9 cellular contexts compared by ENCODE assay signal in the genomic region with DNA sequence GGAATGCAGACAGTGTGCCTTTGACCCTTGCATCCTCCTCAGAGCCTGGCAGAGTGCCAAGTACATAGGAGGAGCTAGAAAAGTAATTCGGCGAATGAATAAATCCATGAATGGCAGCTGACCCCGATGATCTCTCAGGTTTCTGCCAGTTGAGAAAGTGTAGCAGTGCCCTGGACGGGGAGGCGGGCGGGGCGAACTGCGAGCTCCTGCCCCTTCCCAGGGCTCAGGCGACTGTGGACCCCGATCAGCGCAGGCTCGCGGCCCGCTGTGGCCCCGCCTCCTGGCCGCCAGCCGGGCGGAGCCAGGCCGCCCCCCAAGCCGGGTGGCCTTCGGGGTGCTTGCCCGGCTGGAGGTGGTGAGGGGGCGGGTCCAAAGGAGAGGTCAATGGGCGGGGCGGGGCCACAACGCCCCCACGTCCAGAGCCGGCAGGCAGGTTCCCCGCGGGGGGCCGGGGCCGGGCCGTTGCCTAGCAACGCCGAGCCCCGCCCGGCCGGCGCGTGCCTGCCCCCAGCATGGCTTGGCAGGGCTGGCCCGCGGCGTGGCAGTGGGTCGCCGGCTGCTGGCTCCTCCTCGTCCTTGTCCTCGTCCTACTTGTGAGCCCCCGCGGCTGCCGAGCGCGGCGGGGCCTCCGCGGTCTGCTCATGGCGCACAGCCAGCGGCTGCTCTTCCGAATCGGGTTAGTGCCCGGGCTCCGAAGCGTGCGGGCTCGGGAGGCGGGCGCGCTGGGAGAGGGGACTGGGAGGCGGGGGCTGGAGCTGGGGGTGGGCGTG. TPM values are rescaled to one million over a fixed set of nuclear protein-coding genes. Genes with fewer than 3 reads are reported as not detected.
DNase-seq lines count a peak whose midpoint lies in the region; ATAC-seq, FAIRE-seq and TF ChIP-seq lines count a peak whose summit lies in the region.
"Had no signal": no experiment of that assay in that cellular context is flagged by ENCODE, and none has a peak within 500 bp of the region (broad histone marks: within the 10 kb centered on the region; RNA-seq: fewer than 3 reads in every experiment).

No MANE protein-coding gene starts in this region.

- H3K27ac ChIP-seq in BLaER1 (no peak overlapping the region), endodermal cell (ENCODE audit: low read depth, low read length) (peak overlapping the region; percentile 42)

- H3K9me3 Mint-ChIP-seq in endodermal cell (no peaks in the 10 kb centered on the region), mesothelial cell of epicardium (no peaks in the 10 kb centered on the region)

- H3K4me3 Mint-ChIP-seq in endodermal cell (peak overlapping the region; percentile 90), mesothelial cell of epicardium (peak overlapping the region; percentile 91)

- H3K36me3 Mint-ChIP-seq in endodermal cell (ENCODE audit: low read depth) (no peaks in the 10 kb centered on the region), mesothelial cell of epicardium (no peaks in the 10 kb centered on the region)

- no peaks in the 10 kb centered on the region for H3K27me3 ChIP-seq in BLaER1
- H3K27me3 ChIP-seq in endodermal cell (ENCODE audit: control insufficient read depth, insufficient read depth, low read length, poor library complexity, severe bottlenecking), result no peaks in the 10 kb centered on the region

- DNase-seq in GM19239 (ENCODE audit: insufficient read length, low spot score) (peak; percentile 75), NCI-H526 treated with DMSO at 0.1 percent for 48 hours (lab: John Stamatoyannopoulos, UW) (peak; percentile 48), endodermal cell (peak; percentile 96), mesothelial cell of epicardium (ENCODE audit: low spot score in 2 of 2, unreplicated experiment in 2 of 2) (peak; percentile 81 to 82)
- peak; percentile 85 for DNase-seq in activated CD8-positive, alpha-beta memory T cell treated with anti-CD3 and anti-CD28 coated beads for 24 hours
- DNase-seq in stimulated activated CD8-positive, alpha-beta memory T cell treated with anti-CD3 and anti-CD28 coated beads, Interleukin-15, amount 100 ng/mL, for 48 hours (ENCODE audit: low read depth in 2 of 2), result peak; percentile 32 to 37

- H3K36me3 ChIP-seq in BLaER1, result no peaks in the 10 kb centered on the region
- H3K36me3 ChIP-seq in endodermal cell (ENCODE audit: control insufficient read depth, insufficient read depth, low read length), result no peaks in the 10 kb centered on the region

- 0 to 2% methylated on average over 7 to 69 of the region's 69 CpGs for WGBS in endodermal cell (ENCODE audit: insufficient coverage in 1 of 2, insufficient read length in 1 of 2), 2 experiments

- H3K27ac Mint-ChIP-seq in endodermal cell (peak overlapping the region; percentile 95), mesothelial cell of epicardium (peak overlapping the region; percentile 98)

- H3K27me3 Mint-ChIP-seq in endodermal cell (ENCODE audit: insufficient read depth) (no peaks in the 10 kb centered on the region), mesothelial cell of epicardium (ENCODE audit: low read depth) (no peaks in the 10 kb centered on the region)

- H3K9ac ChIP-seq in BLaER1, result peak overlapping the region; percentile 67
- peak overlapping the region; percentile 30 for H3K9ac ChIP-seq in endodermal cell (ENCODE audit: extremely low read depth, low read length, poor library complexity, severe bottlenecking)

- ATAC-seq in HG03442 (IDR thresholded peaks at IDR 0.05; ENCODE audit: unreplicated experiment), result peak; percentile 69

- H3K4me3 ChIP-seq in BLaER1 (peak overlapping the region; percentile 77), endodermal cell (ENCODE audit: low read length) (peak overlapping the region; percentile 95)

- peak overlapping the region; percentile 99 for H3K4me2 ChIP-seq in BLaER1

- no peaks in the 10 kb centered on the region for H3K9me3 ChIP-seq in BLaER1
- no peaks in the 10 kb centered on the region for H3K9me3 ChIP-seq in endodermal cell (ENCODE audit: control insufficient read depth, low read length)

- peaks cover 33% of the 10 kb centered on the region for H3K4me1 Mint-ChIP-seq in endodermal cell
- H3K4me1 Mint-ChIP-seq in mesothelial cell of epicardium, result peaks cover 74% of the 10 kb centered on the region

- H4K20me1 ChIP-seq in BLaER1, result no peaks in the 10 kb centered on the region

- H3K4me1 ChIP-seq in BLaER1, result peaks cover 52% of the 10 kb centered on the region
- peaks cover 5% of the 10 kb centered on the region for H3K4me1 ChIP-seq in endodermal cell (ENCODE audit: control insufficient read depth, insufficient read depth, low read length)

- no peak for FAIRE-seq in GM19239 (lab: Jason Lieb, UNC)
- FAIRE-seq: TTC549 had no signal

- no peak for TF ChIP-seq CTCF in endodermal cell (conservative IDR thresholded peaks at IDR 0.05)
- TF ChIP-seq CTCF in mesothelial cell of epicardium (IDR thresholded peaks at IDR 0.05; ENCODE audit: unreplicated experiment), result no peak

RNA-seq across cellular contexts. Expression of a gene that starts 30.6 kb away (rescaled TPM):
- total RNA-seq in endodermal cell (10 to 100 TPM; 50.7 to 53.8 TPM), mesothelial cell of epicardium (74.9 to 82.6 TPM (median 80.7 TPM) in 3 replicates)
- polyA plus RNA-seq in endodermal cell (2013, experiment 1 of 2), result 22.4 TPM
- polyA plus RNA-seq in endodermal cell (2013, experiment 2 of 2), result 17.2 TPM

RNA-seq across cellular contexts. Expression of a gene that starts 33.7 kb away (rescaled TPM):
- total RNA-seq in endodermal cell (1 to 10 TPM in 1 of 2 donors, under 1 TPM in 1; 0.22 to 1.0 TPM), mesothelial cell of epicardium (0.16 TPM in 1 of 3 replicates, not detected in the others)
- 0.46 TPM for polyA plus RNA-seq in endodermal cell (2013, experiment 1 of 2)
- 0.46 TPM for polyA plus RNA-seq in endodermal cell (2013, experiment 2 of 2)

RNA-seq across cellular contexts. Expression of a gene that starts 52.6 kb away (rescaled TPM):
- total RNA-seq in endodermal cell (10 to 100 TPM; 33.9 to 39.6 TPM), mesothelial cell of epicardium (63.2 to 70.4 TPM (median 69.5 TPM) in 3 replicates)
- 46.6 TPM for polyA plus RNA-seq in endodermal cell (2013, experiment 1 of 2)
- 42.6 TPM for polyA plus RNA-seq in endodermal cell (2013, experiment 2 of 2)

RNA-seq across cellular contexts. Expression of a gene that starts 53.0 kb away (rescaled TPM):
- total RNA-seq in endodermal cell (10 to 100 TPM; 89.2 to 97.2 TPM), mesothelial cell of epicardium (66.6 to 67.2 TPM (median 67.1 TPM) in 3 replicates)
- 59.9 TPM for polyA plus RNA-seq in endodermal cell (2013, experiment 1 of 2)
- 54.7 TPM for polyA plus RNA-seq in endodermal cell (2013, experiment 2 of 2)

RNA-seq across cellular contexts. Expression of a gene that starts 59.1 kb away (rescaled TPM):
- under 1 TPM in 1 of 2 donors, not detected in 1; 0.09 TPM for total RNA-seq in endodermal cell
- polyA plus RNA-seq in endodermal cell (2013, experiment 1 of 2), result 0.50 TPM
- not detected for polyA plus RNA-seq in endodermal cell (2013, experiment 2 of 2)
- 0.53 to 0.79 TPM (median 0.76 TPM) in 3 replicates for total RNA-seq in mesothelial cell of epicardium

Comparison
In these comparisons a context has a peak if more than half of its experiments do, and no peak if none do; other contexts are left out.
1. DNase-seq: peak in every context shown above with its lines; median percentile 96 in endodermal cell; 85 in activated CD8-positive, alpha-beta memory T cell treated with anti-CD3 and anti-CD28 coated beads for 24 hours; 82 in mesothelial cell of epicardium; 75 in GM19239; 48 in NCI-H526 treated with DMSO at 0.1 percent for 48 hours; 34 in stimulated activated CD8-positive, alpha-beta memory T cell treated with anti-CD3 and anti-CD28 coated beads, Interleukin-15, amount 100 ng/mL, for 48 hours.